Comparison of ENCODE assay signal across 10 cellular contexts in genomic region chr5:402615-403359, GRCh38.
DNase-seq lines count a peak whose midpoint lies in the region; ATAC-seq and TF ChIP-seq lines count a peak whose summit lies in the region.
"Had no signal": no experiment of that assay in that cellular context is flagged by ENCODE, and none has a peak within 500 bp of the region (broad histone marks: within the 10 kb centered on the region; RNA-seq: fewer than 3 reads in every experiment).

No MANE protein-coding gene starts in this region.

- peak; percentile 50 for ATAC-seq in GM21515 (IDR thresholded peaks at IDR 0.05; ENCODE audit: unreplicated experiment)
- ATAC-seq in HG03571 (IDR thresholded peaks at IDR 0.05; ENCODE audit: unreplicated experiment): peak; percentile 53

- TF ChIP-seq CTCF in GM13976 (IDR thresholded peaks at IDR 0.05; ENCODE audit: borderline replicate concordance, control extremely low read depth, extremely low read depth, insufficient read depth, missing control alignments) (no peak), epithelial cell of esophagus (IDR thresholded peaks at IDR 0.05; ENCODE audit: insufficient read depth, low read depth, low read length, missing control alignments) (no peak)

- in situ Hi-C loops in GM13976 (cut with MboI; ENCODE audit: low sequenced_read_pairs, unreplicated experiment): no loop called here

- no peak overlapping the region for H3K4me3 ChIP-seq in epithelial cell of esophagus (ENCODE audit: low read length)
- H3K4me3 ChIP-seq: ascending aorta had no signal

- DNase-seq in GM13976 (ENCODE audit: low spot score) (peak; percentile 72), epithelial cell of esophagus (ENCODE audit: low read depth) (peak; percentile 21), cortex of kidney (lab: John Stamatoyannopoulos, UW) (no peak), T-helper 9 cell (no peak), LoVo (ENCODE audit: low spot score) (no peak), kidney tubule cell (ENCODE audit: low spot score) (no peak)
- DNase-seq: immature natural killer cell had no signal

Comparison
In these comparisons a context has a peak if more than half of its experiments do, and no peak if none do; other contexts are left out.
1. DNase-seq: peak in GM13976 (single experiment) and epithelial cell of esophagus (single experiment); none in cortex of kidney (single experiment), T-helper 9 cell (single experiment), LoVo (single experiment) and kidney tubule cell (single experiment).